Comparison of ENCODE assay signal across 10 cellular contexts in genomic region chr5:60960591-60960990, GRCh38. TPM values are rescaled to one million over a fixed set of nuclear protein-coding genes. Genes with fewer than 3 reads are reported as not detected.
A peak's percentile ranks its signal among the peaks of the same experiment; 100 is the strongest.
DNase-seq lines count a peak whose midpoint lies in the region; ATAC-seq and TF ChIP-seq lines count a peak whose summit lies in the region.
"Had no signal": no experiment of that assay in that cellular context is flagged by ENCODE, and none has a peak within 500 bp of the region (broad histone marks: within the 10 kb centered on the region; RNA-seq: fewer than 3 reads in every experiment).

No MANE protein-coding gene starts in this region.

- H3K4me3 Mint-ChIP-seq in activated naive CD8-positive, alpha-beta T cell treated with anti-CD3 and anti-CD28 coated beads for 36 hours, result no peak overlapping the region

- no peak overlapping the region for H3K4me3 ChIP-seq in lower lobe of right lung
- H3K4me3 ChIP-seq: SJCRH30 had no signal

- H3K27ac ChIP-seq in C4-2B (no peak overlapping the region), lower lobe of right lung (no peak overlapping the region)
- H3K27ac ChIP-seq: SJCRH30 had no signal

- TF ChIP-seq CTCF in C4-2B (conservative IDR thresholded peaks at IDR 0.05) (peak; percentile 79), lower lobe of right lung (IDR thresholded peaks at IDR 0.05) (peak; percentile 38)

- DNase-seq in H4 (ENCODE audit: low spot score) (peak; percentile 36), astrocyte of the hippocampus (ENCODE audit: low read depth, low spot score) (peak; percentile 46), lower lobe of right lung (no peak), COLO668 (lab: John Stamatoyannopoulos, UW; ENCODE audit: unreplicated experiment) (no peak), COR-L47 (lab: John Stamatoyannopoulos, UW) (no peak)
- no peak for DNase-seq in activated naive CD8-positive, alpha-beta T cell treated with anti-CD3 and anti-CD28 coated beads for 36 hours
- DNase-seq: stimulated activated CD4-positive, alpha-beta T cell treated with anti-CD3 and anti-CD28 coated beads, Interleukin-1b, Interleukin-23, amount 100 ng/mL, for 48 hours had no signal

- H3K4me1 Mint-ChIP-seq in activated naive CD8-positive, alpha-beta T cell treated with anti-CD3 and anti-CD28 coated beads for 36 hours, result peaks cover 10% of the 10 kb centered on the region

- H3K36me3 ChIP-seq in lower lobe of right lung, result no peaks in the 10 kb centered on the region
- H3K36me3 ChIP-seq: SJCRH30 had no signal

- H3K4me1 ChIP-seq in lower lobe of right lung, result no peaks in the 10 kb centered on the region
- H3K4me1 ChIP-seq: SJCRH30 had no signal

- intact Hi-C loops in lower lobe of right lung (cut with DNase I), result no loop called here

- H3K9me3 ChIP-seq in lower lobe of right lung, result no peaks in the 10 kb centered on the region
- H3K9me3 ChIP-seq: SJCRH30 had no signal

- H3K9me3 Mint-ChIP-seq in activated naive CD8-positive, alpha-beta T cell treated with anti-CD3 and anti-CD28 coated beads for 36 hours, result peaks cover 9% of the 10 kb centered on the region

- no peak for ATAC-seq in lower lobe of right lung
- no peak for ATAC-seq in HG02938 (IDR thresholded peaks at IDR 0.05; ENCODE audit: unreplicated experiment)

- H3K27ac Mint-ChIP-seq in activated naive CD8-positive, alpha-beta T cell treated with anti-CD3 and anti-CD28 coated beads for 36 hours, result no peak overlapping the region

- H3K27me3 ChIP-seq in lower lobe of right lung (ENCODE audit: low read depth), result no peaks in the 10 kb centered on the region
- H3K27me3 ChIP-seq: SJCRH30 had no signal

- no peaks in the 10 kb centered on the region for H3K27me3 Mint-ChIP-seq in activated naive CD8-positive, alpha-beta T cell treated with anti-CD3 and anti-CD28 coated beads for 36 hours

- peaks cover 16% of the 10 kb centered on the region for H3K36me3 Mint-ChIP-seq in activated naive CD8-positive, alpha-beta T cell treated with anti-CD3 and anti-CD28 coated beads for 36 hours

RNA-seq across cellular contexts. Expression of gene NDUFAF2, which starts 15.6 kb away (rescaled TPM):
- 60.2 and 76.2 TPM in 2 replicates for total RNA-seq in H4 (2014; rRNA removed; shearing (Covaris generic))
- 20.0 TPM for total RNA-seq in lower lobe of right lung
- total RNA-seq in activated naive CD8-positive, alpha-beta T cell treated with anti-CD3 and anti-CD28 coated beads for 36 hours, result 10 to 100 TPM; 48.5 to 48.8 TPM

RNA-seq across cellular contexts. Expression of gene ERCC8, which starts 15.7 kb away (rescaled TPM):
- 37.2 and 44.9 TPM in 2 replicates for total RNA-seq in H4 (2014; rRNA removed; shearing (Covaris generic))
- total RNA-seq in lower lobe of right lung, result 10.3 TPM
- total RNA-seq in activated naive CD8-positive, alpha-beta T cell treated with anti-CD3 and anti-CD28 coated beads for 36 hours, result 10 to 100 TPM; 10.2 to 12.1 TPM

Comparison
In these comparisons a context has a peak if more than half of its experiments do, and no peak if none do; other contexts are left out.
1. DNase-seq: peak in H4 (single experiment) and astrocyte of the hippocampus (single experiment); none in lower lobe of right lung (single experiment), COLO668 (single experiment), activated naive CD8-positive, alpha-beta T cell treated with anti-CD3 and anti-CD28 coated beads for 36 hours (single experiment) and COR-L47 (single experiment).